Comparison of ENCODE assay signal across 1 cellular context in genomic region chr10:85012305-85012704, GRCh38.
A peak's percentile ranks its signal among the peaks of the same experiment; 100 is the strongest.
TF ChIP-seq lines count a peak whose summit lies in the region.

No MANE protein-coding gene starts in this region.

TF ChIP-seq in HepG2, 621 proteins besides CTCF, POLR2A, EP300 and RAD21 (continued from another document):
- no peak for TF ChIP-seq USF2 (IDR thresholded peaks at IDR 0.05; ENCODE audit: low read depth, low read length)
- no peak for TF ChIP-seq USF2 (CRISPR knock-in tag; IDR thresholded peaks at IDR 0.05; ENCODE audit: borderline replicate concordance)
- peak; percentile 75 for TF ChIP-seq MAFF (IDR thresholded peaks at IDR 0.05; ENCODE audit: low read depth, low read length)
- no peak for TF ChIP-seq ISL2 (CRISPR knock-in tag; IDR thresholded peaks at IDR 0.05)
